ENCODE assay signal across 17 cellular contexts in the genomic region with DNA sequence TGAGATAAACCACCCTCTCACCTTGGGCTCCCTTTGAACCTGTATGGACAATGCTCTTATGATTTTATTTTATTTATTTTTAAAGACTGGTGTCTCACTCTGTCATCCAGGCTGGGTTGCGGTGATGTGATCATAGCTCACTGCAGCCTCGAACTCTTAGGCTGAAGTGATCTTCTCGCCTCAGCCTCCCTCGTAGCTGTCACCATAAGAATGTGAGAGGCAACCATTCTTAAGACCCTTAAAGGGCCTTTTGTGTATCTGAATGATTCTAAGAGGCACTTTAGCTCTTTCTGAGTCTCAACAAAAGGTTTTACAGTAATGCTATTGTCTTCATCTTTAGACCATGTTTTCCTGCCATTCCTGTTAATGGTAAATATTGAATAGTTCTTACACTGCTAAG.
DNase-seq lines count a peak whose midpoint lies in the region; ATAC-seq, FAIRE-seq and TF ChIP-seq lines count a peak whose summit lies in the region.
"Had no signal": no experiment of that assay in that cellular context is flagged by ENCODE, and none has a peak within 500 bp of the region (broad histone marks: within the 10 kb centered on the region; RNA-seq: fewer than 3 reads in every experiment).

No MANE protein-coding gene starts in this region.

- no peak overlapping the region for H3K4me3 Mint-ChIP-seq in H9
- H3K4me3 Mint-ChIP-seq: CD14-positive monocyte; CD8-positive, alpha-beta memory T cell had no signal

- no peak overlapping the region for H3T11ph ChIP-seq in H9 (ENCODE audit: low read length)

- H2AFZ ChIP-seq in H9 (ENCODE audit: low read length) (no peak overlapping the region), K562 (ENCODE audit: low read depth, low read length) (peak overlapping the region; percentile 71), mammary epithelial cell (ENCODE audit: low read depth, low read length) (no peak overlapping the region)

- H3K4me2 ChIP-seq in H9 (ENCODE audit: insufficient read depth, insufficient read length, low read length) (no peak overlapping the region), K562 (ENCODE audit: insufficient read depth, low read length) (peak overlapping the region; percentile 17; the same call in 1 of the 2 replicates), mammary epithelial cell (ENCODE audit: insufficient read depth, low read depth, low read length) (no peak overlapping the region)
- H3K4me2 ChIP-seq: A549 had no signal

- no peak overlapping the region for H4K5ac ChIP-seq in H9 (ENCODE audit: insufficient read length, low read depth, low read length)

- in situ Hi-C loops in K562 (cut with MboI) = no loop called here
- in situ Hi-C loops in mammary epithelial cell (cut with MboI; ENCODE audit: low sequenced_read_pairs in 2 of 2) = no loop called here
- in situ Hi-C loops in G401 (cut with HindIII; ENCODE audit: low sequenced_read_pairs) = no loop called here

- no peak for FAIRE-seq in K562 (lab: Jason Lieb, UNC)
- FAIRE-seq: A549, GM19239, H1, HTR-8/SVneo had no signal

- no peak for TF ChIP-seq EP300 in K562 (IDR thresholded peaks at IDR 0.05; ENCODE audit: low read length)

- ATAC-seq in K562 = peak; percentile 59
- ATAC-seq: A549, HCT116 had no signal

- peaks cover 16 to 20% of the 10 kb centered on the region in 2 experiments for H3K4me1 Mint-ChIP-seq in H9
- H3K4me1 Mint-ChIP-seq: CD14-positive monocyte had no signal

- no peak overlapping the region for H2BK12ac ChIP-seq in H9 (ENCODE audit: insufficient read length, low read depth, low read length)

- POLR2A ChIA-PET in K562 (lab: Yijun Ruan, JAX) = interaction anchor here (0.7 to 2.1 kb wide), 5 partner anchors 10 to 223 kb away, joined by 3 to 6 read pairs (median 5); no protein-coding TSS in a partner anchor

- H2BK15ac ChIP-seq in H9 (ENCODE audit: low read depth, low read length) = no peak overlapping the region

- no peak overlapping the region for H3K56ac ChIP-seq in H9 (ENCODE audit: insufficient read length, low read depth, low read length)

- no peaks in the 10 kb centered on the region for H3K27me3 ChIP-seq in H9 (ENCODE audit: insufficient read depth, low read length)
- no peaks in the 10 kb centered on the region for H3K27me3 ChIP-seq in HUES6 (ENCODE audit: control insufficient read depth, insufficient read depth, low read length)
- no peaks in the 10 kb centered on the region for H3K27me3 ChIP-seq in K562 (ENCODE audit: control insufficient read depth in 2 of 2, insufficient read depth in 2 of 2, low read length in 2 of 2)
- H3K27me3 ChIP-seq in mammary epithelial cell (ENCODE audit: insufficient read depth, low read length) = no peaks in the 10 kb centered on the region

- no peak overlapping the region for H2AK5ac ChIP-seq in H9 (ENCODE audit: insufficient read length, low read length)

- no peak overlapping the region for H3K4ac ChIP-seq in H9 (ENCODE audit: low read depth, low read length)

- no peaks in the 10 kb centered on the region for H3K79me2 ChIP-seq in H9 (ENCODE audit: insufficient read depth, low read length)
- no peaks in the 10 kb centered on the region for H3K79me2 ChIP-seq in K562 (ENCODE audit: control insufficient read depth, insufficient read depth, low read length)
- H3K79me2 ChIP-seq in mammary epithelial cell (ENCODE audit: insufficient read depth, low read length) = no peaks in the 10 kb centered on the region

- peaks cover 0 to 4% of the 10 kb centered on the region in 2 experiments; a peak in 2 of 5 replicates for H3K9me3 Mint-ChIP-seq in H9

- no peaks in the 10 kb centered on the region for H4K20me1 ChIP-seq in H9 (ENCODE audit: control insufficient read depth, insufficient read depth, insufficient read length)
- H4K20me1 ChIP-seq in K562 (replicated peaks; ENCODE audit: control insufficient read depth, insufficient read depth, low read length) = no peaks in the 10 kb centered on the region
- H4K20me1 ChIP-seq in mammary epithelial cell (ENCODE audit: insufficient read depth, low read length) = no peaks in the 10 kb centered on the region

- H2BK120ac ChIP-seq in H9 (ENCODE audit: low read depth, low read length, poor library complexity, severe bottlenecking) = no peak overlapping the region

- TF ChIP-seq CTCF in H9 (conservative IDR thresholded peaks at IDR 0.05) (no peak), K562 (IDR thresholded peaks at IDR 0.05 in 2 of 3, conservative IDR thresholded peaks at IDR 0.05 in 1 of 3; ENCODE audit: insufficient read depth in 2 of 3, low read depth in 1 of 3, low read length in 3 of 3) (no peak), mammary epithelial cell (conservative IDR thresholded peaks at IDR 0.05 in 1 of 2, IDR thresholded peaks at IDR 0.05 in 1 of 2; ENCODE audit: extremely low read depth in 1 of 2, insufficient read depth in 1 of 2, low read depth in 1 of 2, low read length in 2 of 2) (no peak)

- dilution Hi-C loops in mammary epithelial cell (cut with HindIII; ENCODE audit: low sequenced_read_pairs) = no loop called here

- no peak overlapping the region for H3K18ac ChIP-seq in H9 (ENCODE audit: insufficient read length, low read depth, low read length)

- H3K9ac ChIP-seq in H9 (ENCODE audit: extremely low read depth, insufficient read length, low read length) (no peak overlapping the region), HUES6 (ENCODE audit: low read length) (no peak overlapping the region), K562 (ENCODE audit: insufficient read depth in 1 of 2, low read depth in 2 of 2, low read length in 2 of 2) (peak overlapping the region in 1 of 2 experiments; percentile 22; a peak in 1 of 4 replicates), mammary epithelial cell (ENCODE audit: insufficient read depth, low read length) (no peak overlapping the region)

- H3K23me2 ChIP-seq in H9 (ENCODE audit: insufficient read length, low read depth, low read length, poor library complexity, severe bottlenecking) = no peaks in the 10 kb centered on the region

- no peak for TF ChIP-seq POLR2A in K562 (conservative IDR thresholded peaks at IDR 0.05)

- H3K79me1 ChIP-seq in H9 (ENCODE audit: insufficient read depth, low read depth, low read length, poor library complexity, severe bottlenecking) = no peaks in the 10 kb centered on the region

- H3K4me1 ChIP-seq in H9 (ENCODE audit: insufficient read depth, low read length) (peaks cover 8% of the 10 kb centered on the region; the same call in 1 of the 2 replicates), HUES6 (ENCODE audit: control insufficient read depth, insufficient read depth, low read length) (peaks cover 15% of the 10 kb centered on the region), K562 (replicated peaks in 1 of 2; ENCODE audit: control insufficient read depth in 2 of 2, insufficient read depth in 2 of 2, low read length in 2 of 2) (peaks cover 0 to 20% of the 10 kb centered on the region in 2 experiments; a peak in 3 of 5 replicates), mammary epithelial cell (ENCODE audit: insufficient read depth, low read length) (no peaks in the 10 kb centered on the region)
- H3K4me1 ChIP-seq: A549, Caco-2 had no signal

- no peaks in the 10 kb centered on the region for H3K9me1 ChIP-seq in K562 (ENCODE audit: control insufficient read depth, insufficient read depth, low read length)

- no peaks in the 10 kb centered on the region for H3K27me3 Mint-ChIP-seq in H9 (ENCODE audit: low read depth)
- H3K27me3 Mint-ChIP-seq: CD8-positive, alpha-beta memory T cell had no signal

- WGBS in H9 (ENCODE audit: extremely low coverage, insufficient read length, low lambda C conversion rate) = no CpG with 5 or more reads among the region's 4 CpGs
- WGBS in K562 (ENCODE audit: insufficient coverage, low coverage, missing lambda C conversion rate) = 54% methylated on average over 4 of the region's 4 CpGs
- WGBS in mammary epithelial cell (ENCODE audit: low coverage, missing lambda C conversion rate) = 92% methylated on average over 2 of the region's 4 CpGs

- H3K9me3 ChIP-seq in H9 (ENCODE audit: control insufficient read depth, low read depth, low read length) (no peaks in the 10 kb centered on the region), HUES6 (ENCODE audit: control insufficient read depth, insufficient read depth, low read depth, low read length) (no peaks in the 10 kb centered on the region), K562 (replicated peaks; ENCODE audit: control insufficient read depth, insufficient read depth, low read depth, low read length) (no peaks in the 10 kb centered on the region), mammary epithelial cell (replicated peaks; ENCODE audit: insufficient read depth, low read length) (no peaks in the 10 kb centered on the region)
- H3K9me3 ChIP-seq: A549, Caco-2 had no signal

- H3K36me3 ChIP-seq in HUES6 (ENCODE audit: control insufficient read depth, insufficient read depth, low read length) (no peaks in the 10 kb centered on the region), K562 (ENCODE audit: control insufficient read depth, insufficient read depth, low read length) (no peaks in the 10 kb centered on the region), mammary epithelial cell (ENCODE audit: insufficient read depth, low read length) (no peaks in the 10 kb centered on the region)

- CTCF ChIA-PET in K562 (lab: Yijun Ruan, JAX; ENCODE audit: low intra/inter-chr PET ratio) = no interaction called here
- CTCF ChIA-PET in mammary epithelial cell (lab: Charles Lee; ENCODE audit: low non-redundant PET) = no interaction called here

- no peak overlapping the region for H2BK5ac ChIP-seq in H9 (ENCODE audit: insufficient read length, low read length)

- intact Hi-C loops in K562 (cut with micrococcal nuclease) = no loop called here
- intact Hi-C loops in mammary epithelial cell (cut with micrococcal nuclease) = no loop called here

- peak overlapping the region; percentile 36 to 91 (median 49); a peak in 4 of 7 replicates for H3K27ac Mint-ChIP-seq in H9
- H3K27ac Mint-ChIP-seq: CD14-positive monocyte had no signal

- BruUV-seq in K562 (replicated peaks; lab: Mats Ljungman, UMichigan) = no TSS peak
- BruUV-seq in mammary epithelial cell (replicated peaks; lab: Mats Ljungman, UMichigan) = no TSS peak

- H2BK20ac ChIP-seq in H9 (ENCODE audit: low read depth, low read length, poor library complexity, severe bottlenecking) = no peak overlapping the region

- no peak overlapping the region for H3K27ac ChIP-seq in H9 (ENCODE audit: insufficient read length, low read depth, low read length)
- H3K27ac ChIP-seq in HUES6 (ENCODE audit: low read depth, low read length) = peak overlapping the region; percentile 54; the same call in 1 of the 2 replicates
- H3K27ac ChIP-seq in K562 (ENCODE audit: extremely low read depth, low read depth, low read length) = peak overlapping the region; percentile 61
- H3K27ac ChIP-seq in mammary epithelial cell (ENCODE audit: insufficient read depth, low read depth, low read length) = no peak overlapping the region
- H3K27ac ChIP-seq: A549 had no signal

- peaks cover 0 to 2% (median 0%) of the 10 kb centered on the region in 3 experiments; a peak in 2 of 7 replicates for H3K36me3 Mint-ChIP-seq in H9 (ENCODE audit: insufficient read depth in 1 of 3, low read depth in 3 of 3)
- H3K36me3 Mint-ChIP-seq: CD14-positive monocyte had no signal

- H3K14ac ChIP-seq in H9 (ENCODE audit: insufficient read depth, low read length) = no peak overlapping the region

- DNase-seq in H9 (no peak), K562 (ENCODE audit: extremely low read depth in 1 of 4, low spot score in 3 of 4) (peak in 1 of 4 experiments; percentile 35), mammary epithelial cell (no peak), G401 (ENCODE audit: low spot score) (no peak)
- DNase-seq in stimulated activated CD4-positive, alpha-beta T cell treated with anti-CD3 and anti-CD28 coated beads, Interleukin-4, amount 100 ng/mL, for 24 hours = no peak
- DNase-seq: Caco-2; CD8-positive, alpha-beta memory T cell; DND-41; GF-D8; IMR-90 had no signal

- H4K91ac ChIP-seq in H9 (ENCODE audit: insufficient read length, low read depth, low read length) = no peak overlapping the region

- no peak for TF ChIP-seq RAD21 in K562 (CRISPR knock-in tag; conservative IDR thresholded peaks at IDR 0.05 in 1 of 2, IDR thresholded peaks at IDR 0.05 in 1 of 2)

- no peak overlapping the region for H3K23ac ChIP-seq in H9 (ENCODE audit: insufficient read length, low read depth, low read length)

- no peak overlapping the region for H4K8ac ChIP-seq in H9 (replicated peaks; ENCODE audit: insufficient read length, low read depth, low read length)

- 0 out of 2 replicates have a peak overlapping the region, but pooled peaks have one; percentile 6 for H3K4me3 ChIP-seq in HUES6 (ENCODE audit: low read depth, low read length)
- H3K4me3 ChIP-seq in K562 = no peak overlapping the region
- H3K4me3 ChIP-seq in mammary epithelial cell (replicated peaks in 1 of 3; ENCODE audit: insufficient read depth in 1 of 3, low read depth in 2 of 3, low read length in 3 of 3) = no peak overlapping the region
- H3K4me3 ChIP-seq: A549 had no signal

Comparison
In these comparisons a context has a peak if more than half of its experiments do, and no peak if none do; other contexts are left out.
1. H3K27ac ChIP-seq: peak in HUES6 (single experiment) and K562 (single experiment); none in H9 (single experiment) and mammary epithelial cell (single experiment).